In the genomic region with DNA sequence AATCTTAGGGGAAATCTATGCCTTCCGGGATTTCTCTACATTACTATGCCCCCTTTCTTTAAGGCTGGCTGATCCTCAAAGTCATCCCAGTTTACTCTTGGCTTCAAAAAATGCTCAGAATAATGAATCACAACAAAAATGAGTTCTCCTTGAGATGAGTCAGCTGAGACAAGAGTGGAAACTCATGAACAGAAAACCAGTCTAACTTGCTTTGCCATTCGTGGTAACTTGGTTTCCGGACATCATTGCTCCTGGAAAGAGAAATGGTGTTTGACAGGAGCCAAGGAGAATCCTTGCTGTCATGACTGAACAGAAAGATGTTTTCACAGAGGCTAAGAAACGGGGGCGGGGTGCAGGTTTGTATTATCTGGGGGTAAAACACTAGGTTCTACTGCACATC, we compare ENCODE assay signal across 20 cellular contexts.
A peak's percentile ranks its signal among the peaks of the same experiment; 100 is the strongest.
DNase-seq lines count a peak whose midpoint lies in the region; ATAC-seq, FAIRE-seq and TF ChIP-seq lines count a peak whose summit lies in the region.
"Had no signal": no experiment of that assay in that cellular context is flagged by ENCODE, and none has a peak within 500 bp of the region (broad histone marks: within the 10 kb centered on the region; RNA-seq: fewer than 3 reads in every experiment).

No MANE protein-coding gene starts in this region.

- H3K27me3 Mint-ChIP-seq in Caco-2 (ENCODE audit: insufficient read depth, unreplicated experiment) (no peaks in the 10 kb centered on the region), mesothelial cell of epicardium (ENCODE audit: low read depth) (peaks cover 4% of the 10 kb centered on the region), immature natural killer cell (ENCODE audit: low read depth in 3 of 3) (peaks cover 1 to 15% (median 2%) of the 10 kb centered on the region in 3 donors)

- intact Hi-C loops in Caco-2 (cut with micrococcal nuclease; ENCODE audit: unreplicated experiment) = no loop called here

- CTCF ChIA-PET in Caco-2 (lab: Charles Lee) = no interaction called here

- H3K27ac Mint-ChIP-seq in Caco-2 (ENCODE audit: unreplicated experiment) (peak overlapping the region; percentile 73), mesothelial cell of epicardium (peak overlapping the region; percentile 41), immature natural killer cell (no peak overlapping the region)
- H3K27ac Mint-ChIP-seq: CD4-positive, alpha-beta T cell had no signal

- H3K4me1 ChIP-seq in Caco-2 = peaks cover 8% of the 10 kb centered on the region; the same call in 1 of the 2 replicates
- H3K4me1 ChIP-seq: ascending aorta had no signal

- FAIRE-seq in HTR-8/SVneo (lab: Jason Lieb, UNC) = peak; percentile 36
- FAIRE-seq in bronchial epithelial cell (lab: Jason Lieb, UNC) = peak; percentile 76

- DNase-seq in Caco-2 (peak in 1 of 2 experiments; percentile 17), HTR-8/SVneo (ENCODE audit: insufficient read length, low spot score) (no peak), bronchial epithelial cell (ENCODE audit: low read depth) (peak; percentile 98), mesothelial cell of epicardium (ENCODE audit: low spot score in 2 of 2, unreplicated experiment in 2 of 2) (no peak), immature natural killer cell (no peak)
- DNase-seq: ACHN; activated CD4-positive, alpha-beta T cell treated with anti-CD3 and anti-CD28 coated beads, Interleukin-2, amount 50 U/mL, for 1 hour; CD4-positive, alpha-beta T cell; cortex of kidney; DND-41; head of caudate nucleus; NCI-H1048; NCI-H2081; NCI-H526 treated with DMSO at 0.1 percent for 48 hours; stimulated activated naive CD4-positive, alpha-beta T cell had no signal

- H3K9me3 Mint-ChIP-seq in Caco-2 (ENCODE audit: unreplicated experiment) (peaks cover 9% of the 10 kb centered on the region), mesothelial cell of epicardium (peaks cover 4% of the 10 kb centered on the region), immature natural killer cell (no peaks in the 10 kb centered on the region)

- H3K4me1 Mint-ChIP-seq in Caco-2 (ENCODE audit: low read depth, unreplicated experiment) (peaks cover 10% of the 10 kb centered on the region), mesothelial cell of epicardium (peaks cover 9% of the 10 kb centered on the region), immature natural killer cell (no peaks in the 10 kb centered on the region)
- H3K4me1 Mint-ChIP-seq: IgD-negative memory B cell had no signal

- ATAC-seq in GM21717 (IDR thresholded peaks at IDR 0.05; ENCODE audit: unreplicated experiment) = no peak
- no peak for ATAC-seq in GM21825 (IDR thresholded peaks at IDR 0.05; ENCODE audit: unreplicated experiment)
- ATAC-seq in HG02938 (IDR thresholded peaks at IDR 0.05; ENCODE audit: unreplicated experiment) = no peak

- H3K27me3 ChIP-seq in Caco-2 (replicated peaks; ENCODE audit: control insufficient read depth, insufficient read depth, low read length) = no peaks in the 10 kb centered on the region
- H3K27me3 ChIP-seq in bronchial epithelial cell (ENCODE audit: control insufficient read depth, insufficient read depth, low read length) = no peaks in the 10 kb centered on the region
- H3K27me3 ChIP-seq: ascending aorta had no signal

- POLR2A ChIA-PET in Caco-2 (lab: Charles Lee) = no interaction called here

- no TSS peak for BruUV-seq in Caco-2 (replicated peaks; lab: Mats Ljungman, UMichigan)

- TF ChIP-seq CTCF in Caco-2 (IDR thresholded peaks at IDR 0.05; ENCODE audit: insufficient read depth in 1 of 2, low read depth in 1 of 2, low read length in 1 of 2, severe bottlenecking in 1 of 2, unreplicated experiment in 1 of 2) = no peak
- no peak for TF ChIP-seq CTCF in bronchial epithelial cell (IDR thresholded peaks at IDR 0.05; ENCODE audit: insufficient read depth, low read length, severe bottlenecking)
- no peak for TF ChIP-seq CTCF in mesothelial cell of epicardium (IDR thresholded peaks at IDR 0.05; ENCODE audit: unreplicated experiment)

- no peaks in the 10 kb centered on the region for H3K36me3 ChIP-seq in Caco-2 (ENCODE audit: control insufficient read depth, insufficient read depth, low read length)
- H3K36me3 ChIP-seq in bronchial epithelial cell (ENCODE audit: control insufficient read depth, insufficient read depth, low read length) = no peaks in the 10 kb centered on the region
- H3K36me3 ChIP-seq: ascending aorta had no signal

- H3K9me3 ChIP-seq in Caco-2 = no peaks in the 10 kb centered on the region

- no peaks in the 10 kb centered on the region for H3K36me3 Mint-ChIP-seq in Caco-2 (ENCODE audit: insufficient read depth, unreplicated experiment)
- no peaks in the 10 kb centered on the region for H3K36me3 Mint-ChIP-seq in mesothelial cell of epicardium
- H3K36me3 Mint-ChIP-seq in immature natural killer cell = no peaks in the 10 kb centered on the region
- H3K36me3 Mint-ChIP-seq: IgD-negative memory B cell had no signal

- H3K4me3 Mint-ChIP-seq in Caco-2 (ENCODE audit: unreplicated experiment) (no peak overlapping the region), mesothelial cell of epicardium (no peak overlapping the region), immature natural killer cell (no peak overlapping the region)
- H3K4me3 Mint-ChIP-seq: CD4-positive, alpha-beta T cell; IgD-negative memory B cell had no signal

- H3K4me3 ChIP-seq in Caco-2 (ENCODE audit: low read depth, low read length) (no peak overlapping the region), bronchial epithelial cell (ENCODE audit: low read depth, low read length) (no peak overlapping the region)
- H3K4me3 ChIP-seq: ascending aorta had no signal

Comparison
In these comparisons a context has a peak if more than half of its experiments do, and no peak if none do; other contexts are left out.
1. H3K27ac Mint-ChIP-seq: peak in Caco-2 (single experiment) and mesothelial cell of epicardium (single experiment); none in immature natural killer cell (0 of 6).